In genomic region chr1:96559707-96560588, GRCh38 we compare ENCODE assay signal across 10 cellular contexts.
A peak's percentile ranks its signal among the peaks of the same experiment; 100 is the strongest.
DNase-seq lines count a peak whose midpoint lies in the region; ATAC-seq and TF ChIP-seq lines count a peak whose summit lies in the region.
"Had no signal": no experiment of that assay in that cellular context is flagged by ENCODE, and none has a peak within 500 bp of the region (broad histone marks: within the 10 kb centered on the region; RNA-seq: fewer than 3 reads in every experiment).

No MANE protein-coding gene starts in this region.

- H3K27me3 ChIP-seq in adipocyte (replicated peaks; ENCODE audit: control insufficient read depth, insufficient read depth, low read length) (no peaks in the 10 kb centered on the region), suprapubic skin (no peaks in the 10 kb centered on the region)

- H3K36me3 ChIP-seq in adipocyte (ENCODE audit: control insufficient read depth, insufficient read depth, low read length, severe bottlenecking) = no peaks in the 10 kb centered on the region
- H3K36me3 ChIP-seq in suprapubic skin = no peaks in the 10 kb centered on the region

- no peak for TF ChIP-seq POLR2A in suprapubic skin (IDR thresholded peaks at IDR 0.05)

- no peak overlapping the region for H3K4me3 Mint-ChIP-seq in activated T-helper 17 cell treated with anti-CD3 and anti-CD28 coated beads, Interleukin-2, amount 50 U/mL, for 72 hours

- H3K36me3 Mint-ChIP-seq in activated T-helper 17 cell treated with anti-CD3 and anti-CD28 coated beads, Interleukin-2, amount 50 U/mL, for 72 hours (ENCODE audit: low read depth) = no peaks in the 10 kb centered on the region

- peak overlapping the region; percentile 62 for H3K9ac ChIP-seq in adipocyte (ENCODE audit: low read length)
- H3K9ac ChIP-seq: parathyroid adenoma had no signal

- H3K4me1 ChIP-seq in adipocyte (ENCODE audit: control insufficient read depth, insufficient read depth, low read length) = peaks cover 34% of the 10 kb centered on the region
- H3K4me1 ChIP-seq in suprapubic skin = no peaks in the 10 kb centered on the region
- H3K4me1 ChIP-seq: parathyroid adenoma had no signal

- no peak for TF ChIP-seq EP300 in suprapubic skin (IDR thresholded peaks at IDR 0.05)

- ATAC-seq in activated T-helper 17 cell treated with anti-CD3 and anti-CD28 coated beads, Interleukin-2, amount 50 U/mL, for 72 hours (replicated peaks) = no peak

- H3K9me3 ChIP-seq in adipocyte (ENCODE audit: control insufficient read depth, low read length) = peaks cover 6% of the 10 kb centered on the region
- H3K9me3 ChIP-seq in suprapubic skin = no peaks in the 10 kb centered on the region

- H3K9me3 Mint-ChIP-seq in activated T-helper 17 cell treated with anti-CD3 and anti-CD28 coated beads, Interleukin-2, amount 50 U/mL, for 72 hours = no peaks in the 10 kb centered on the region

- no peaks in the 10 kb centered on the region for H3K4me1 Mint-ChIP-seq in activated T-helper 17 cell treated with anti-CD3 and anti-CD28 coated beads, Interleukin-2, amount 50 U/mL, for 72 hours

- DNase-seq in HPDE6-E6E7 (ENCODE audit: extremely low spot score) = peak; percentile 58
- peak; percentile 96 for DNase-seq in adipocyte (ENCODE audit: low read depth)
- peak; percentile 76 for DNase-seq in iPS DF 19.7 (ENCODE audit: low read depth, low spot score)
- DNase-seq in suprapubic skin (ENCODE audit: low spot score in 2 of 2) = peak in 1 of 2 donors; percentile 76
- no peak for DNase-seq in NCI-H1436 treated with DMSO at 0.1 percent for 48 hours (lab: John Stamatoyannopoulos, UW)
- no peak for DNase-seq in T-helper 1 cell
- no peak for DNase-seq in activated effector memory CD4-positive, alpha-beta T cell treated with anti-CD3 and anti-CD28 coated beads, Interleukin-2, amount 50 U/mL, for 16 hours
- DNase-seq: NCI-H345 had no signal

- peak overlapping the region; percentile 41 for H3K27ac ChIP-seq in suprapubic skin
- H3K27ac ChIP-seq: parathyroid adenoma had no signal

- H3K27ac Mint-ChIP-seq in activated T-helper 17 cell treated with anti-CD3 and anti-CD28 coated beads, Interleukin-2, amount 50 U/mL, for 72 hours = no peak overlapping the region

- WGBS in suprapubic skin = 83% methylated on average over 4 of the region's 4 CpGs

- H3K4me3 ChIP-seq in adipocyte (ENCODE audit: low read length) = peak overlapping the region; percentile 76
- no peak overlapping the region for H3K4me3 ChIP-seq in suprapubic skin

- no peak for TF ChIP-seq CTCF in suprapubic skin (IDR thresholded peaks at IDR 0.05)

- peaks cover 12% of the 10 kb centered on the region for H3K27me3 Mint-ChIP-seq in activated T-helper 17 cell treated with anti-CD3 and anti-CD28 coated beads, Interleukin-2, amount 50 U/mL, for 72 hours

Comparison
In these comparisons a context has a peak if more than half of its experiments do, and no peak if none do; other contexts are left out.
1. DNase-seq: peak in HPDE6-E6E7 (single experiment), adipocyte (single experiment) and iPS DF 19.7 (single experiment); none in NCI-H1436 treated with DMSO at 0.1 percent for 48 hours (single experiment), T-helper 1 cell (0 of 5) and activated effector memory CD4-positive, alpha-beta T cell treated with anti-CD3 and anti-CD28 coated beads, Interleukin-2, amount 50 U/mL, for 16 hours (single experiment).